In the genomic region with DNA sequence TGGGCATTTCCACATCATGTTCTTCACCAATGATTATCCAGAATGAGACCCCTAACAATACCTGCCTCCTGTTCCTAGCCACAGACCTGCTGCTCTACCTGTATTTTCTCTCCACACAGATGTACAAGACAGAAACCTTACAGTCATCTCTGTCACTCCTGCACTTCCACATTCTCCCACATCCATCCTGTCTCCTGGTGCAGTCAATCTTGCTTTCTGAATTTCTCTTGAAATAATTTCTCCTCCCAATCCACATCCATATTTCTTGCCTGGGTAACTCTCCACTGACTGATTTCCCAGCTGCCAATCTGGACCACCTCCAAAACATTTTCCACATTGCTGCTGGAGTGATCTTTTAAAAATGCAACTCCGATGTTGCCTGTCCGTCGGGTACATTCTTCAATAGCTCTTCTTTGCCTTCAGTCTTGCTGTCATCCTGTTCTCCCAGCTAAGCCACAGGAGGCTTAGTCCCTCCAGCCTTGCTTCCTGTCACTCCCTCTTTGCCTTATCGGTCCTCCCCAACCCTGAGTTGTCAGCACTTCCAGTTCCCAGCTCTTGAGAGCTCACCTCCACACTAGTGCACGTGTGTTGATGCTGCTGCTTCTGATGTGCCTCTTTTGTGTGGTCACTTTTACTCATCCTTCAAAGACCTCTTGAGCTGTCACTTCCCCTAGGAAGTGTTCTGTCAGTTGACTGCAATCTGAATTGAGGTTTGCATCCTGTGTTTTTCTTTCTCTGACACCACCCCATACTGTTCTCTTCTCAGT, we compare ENCODE assay signal across 9 cellular contexts.
A peak's percentile ranks its signal among the peaks of the same experiment; 100 is the strongest.
DNase-seq lines count a peak whose midpoint lies in the region; ATAC-seq, FAIRE-seq and TF ChIP-seq lines count a peak whose summit lies in the region.
"Had no signal": no experiment of that assay in that cellular context is flagged by ENCODE, and none has a peak within 500 bp of the region (broad histone marks: within the 10 kb centered on the region; RNA-seq: fewer than 3 reads in every experiment).

No MANE protein-coding gene starts in this region.

- no peak overlapping the region for H3K4me3 ChIP-seq in fibroblast of mammary gland (ENCODE audit: control insufficient read depth, low read depth, low read length)

- DNase-seq in ACHN, result peak; percentile 35
- DNase-seq in RCC 7860 (ENCODE audit: low spot score), result peak; percentile 78
- DNase-seq in fibroblast of mammary gland (ENCODE audit: low read depth), result peak; percentile 34
- DNase-seq in NCI-H146 treated with DMSO at 0.1 percent for 48 hours (lab: John Stamatoyannopoulos, UW; ENCODE audit: unreplicated experiment), result no peak
- DNase-seq in AG08396 (ENCODE audit: low spot score), result no peak
- DNase-seq in NCI-H82 treated with DMSO at 0.1 percent for 48 hours (lab: John Stamatoyannopoulos, UW; ENCODE audit: unreplicated experiment), result no peak

- TF ChIP-seq CTCF in fibroblast of mammary gland (conservative IDR thresholded peaks at IDR 0.05; ENCODE audit: control insufficient read depth, insufficient read depth, low read depth, low read length), result no peak

- ATAC-seq in GM18511 (IDR thresholded peaks at IDR 0.05; ENCODE audit: unreplicated experiment) (peak; percentile 65), HG03097 (IDR thresholded peaks at IDR 0.05; ENCODE audit: low FRiP score, unreplicated experiment) (peak; percentile 68)

- in situ Hi-C loops in ACHN (cut with HindIII; ENCODE audit: low pct_ligation_motif_present, low pct_unique_long_range_greater_than_20kb, low sequenced_read_pairs), result no loop called here

- FAIRE-seq in RCC 7860 (lab: Jason Lieb, UNC), result peak; percentile 63
- FAIRE-seq: colon had no signal

Comparison
In these comparisons a context has a peak if more than half of its experiments do, and no peak if none do; other contexts are left out.
1. DNase-seq: peak in ACHN (single experiment), RCC 7860 (single experiment) and fibroblast of mammary gland (single experiment); none in NCI-H146 treated with DMSO at 0.1 percent for 48 hours (single experiment), AG08396 (single experiment) and NCI-H82 treated with DMSO at 0.1 percent for 48 hours (single experiment).